ENCODE assay signal across 12 cellular contexts in genomic region chr5:171390883-171391677, GRCh38. TPM values are rescaled to one million over a fixed set of nuclear protein-coding genes. Genes with fewer than 3 reads are reported as not detected.
DNase-seq lines count a peak whose midpoint lies in the region; ATAC-seq and TF ChIP-seq lines count a peak whose summit lies in the region.
"Had no signal": no experiment of that assay in that cellular context is flagged by ENCODE, and none has a peak within 500 bp of the region (broad histone marks: within the 10 kb centered on the region; RNA-seq: fewer than 3 reads in every experiment).

No MANE protein-coding gene starts in this region.

- H3K4me3 ChIP-seq in OCI-LY1 (ENCODE audit: low read depth, low read length, poor library complexity, severe bottlenecking) (peak overlapping the region; percentile 93), psoas muscle (peak overlapping the region; percentile 79), esophagus muscularis mucosa (no peak overlapping the region)
- H3K4me3 ChIP-seq: adrenal gland had no signal

- intact Hi-C loops in psoas muscle (cut with DNase I) (no loop called here), esophagus muscularis mucosa (cut with DNase I) (no loop called here)

- no peaks in the 10 kb centered on the region for H3F3A ChIP-seq in OCI-LY1 (ENCODE audit: insufficient read depth, low read length)

- no peak for TF ChIP-seq EP300 in esophagus muscularis mucosa (IDR thresholded peaks at IDR 0.05)

- peaks cover 60% of the 10 kb centered on the region for H3K36me3 Mint-ChIP-seq in activated CD4-positive, alpha-beta T cell treated with anti-CD3 and anti-CD28 coated beads, Interleukin-2, amount 10 ng/mL, durations not matched to agents 7 days and 5 days (ENCODE audit: low read depth)
- peaks cover 25% of the 10 kb centered on the region for H3K36me3 Mint-ChIP-seq in endothelial cell (ENCODE audit: low read depth, unreplicated experiment)

- peaks cover 54% of the 10 kb centered on the region for H3K4me1 Mint-ChIP-seq in activated CD4-positive, alpha-beta T cell treated with anti-CD3 and anti-CD28 coated beads, Interleukin-2, amount 10 ng/mL, durations not matched to agents 7 days and 5 days
- peaks cover 26% of the 10 kb centered on the region for H3K4me1 Mint-ChIP-seq in endothelial cell (ENCODE audit: unreplicated experiment)

- peaks cover 15% of the 10 kb centered on the region for H4K20me1 ChIP-seq in OCI-LY1 (ENCODE audit: insufficient read depth, low read length)

- no peaks in the 10 kb centered on the region for H3K9me2 ChIP-seq in OCI-LY1 (ENCODE audit: low read depth, low read length)

- CTCF ChIA-PET in activated CD4-positive, alpha-beta T cell treated with anti-CD3 and anti-CD28 coated beads, Interleukin-2, amount 10 ng/mL, durations not matched to agents 7 days and 5 days (lab: Charles Lee) = no interaction called here

- no peaks in the 10 kb centered on the region for H3K9me3 Mint-ChIP-seq in activated CD4-positive, alpha-beta T cell treated with anti-CD3 and anti-CD28 coated beads, Interleukin-2, amount 10 ng/mL, durations not matched to agents 7 days and 5 days
- H3K9me3 Mint-ChIP-seq in endothelial cell (ENCODE audit: unreplicated experiment) = no peaks in the 10 kb centered on the region

- H3K27ac Mint-ChIP-seq in activated CD4-positive, alpha-beta T cell treated with anti-CD3 and anti-CD28 coated beads, Interleukin-2, amount 10 ng/mL, durations not matched to agents 7 days and 5 days = peak overlapping the region; percentile 14
- peak overlapping the region; percentile 20 for H3K27ac Mint-ChIP-seq in endothelial cell (ENCODE audit: unreplicated experiment)

- H3K4me2 ChIP-seq in OCI-LY1 (ENCODE audit: low read length) = peak overlapping the region; percentile 81

- TF ChIP-seq CTCF in OCI-LY1 (IDR thresholded peaks at IDR 0.05; ENCODE audit: low read length) = no peak
- TF ChIP-seq CTCF in endothelial cell (IDR thresholded peaks at IDR 0.05; ENCODE audit: unreplicated experiment) = no peak
- no peak for TF ChIP-seq CTCF in psoas muscle (IDR thresholded peaks at IDR 0.05)
- TF ChIP-seq CTCF in esophagus muscularis mucosa (IDR thresholded peaks at IDR 0.05) = no peak

- TF ChIP-seq POLR2A in esophagus muscularis mucosa (IDR thresholded peaks at IDR 0.05; ENCODE audit: low read depth) = no peak

- H3K4me1 ChIP-seq in OCI-LY1 (ENCODE audit: insufficient read depth, low read length, severe bottlenecking) (peaks cover 35% of the 10 kb centered on the region), psoas muscle (peaks cover 27% of the 10 kb centered on the region), esophagus muscularis mucosa (peaks cover 38 to 48% (median 46%) of the 10 kb centered on the region in 4 donors)

- H3K79me2 ChIP-seq in OCI-LY1 (ENCODE audit: insufficient read depth, low read length) = peaks cover 84% of the 10 kb centered on the region

- POLR2A ChIA-PET in activated CD4-positive, alpha-beta T cell treated with anti-CD3 and anti-CD28 coated beads, Interleukin-2, amount 10 ng/mL, durations not matched to agents 7 days and 5 days (lab: Charles Lee) = no interaction called here

- H3K36me3 ChIP-seq in OCI-LY1 (ENCODE audit: insufficient read depth, low read length) (peaks cover 83% of the 10 kb centered on the region), psoas muscle (ENCODE audit: insufficient read depth in 1 of 2, low read depth in 1 of 2) (peaks cover 10 to 58% of the 10 kb centered on the region in 2 donors), esophagus muscularis mucosa (peaks cover 23 to 55% (median 44%) of the 10 kb centered on the region in 4 donors)

- H3K4me3 Mint-ChIP-seq in activated CD4-positive, alpha-beta T cell treated with anti-CD3 and anti-CD28 coated beads, Interleukin-2, amount 10 ng/mL, durations not matched to agents 7 days and 5 days = peak overlapping the region; percentile 97
- peak overlapping the region; percentile 12 for H3K4me3 Mint-ChIP-seq in endothelial cell (ENCODE audit: unreplicated experiment)

- 64 to 72% (median 68%) methylated on average over 8 of the region's 8 CpGs for WGBS in psoas muscle, 3 donors
- WGBS in esophagus muscularis mucosa = 71% methylated on average over 8 of the region's 8 CpGs

- no peaks in the 10 kb centered on the region for H3K27me3 ChIP-seq in OCI-LY1 (ENCODE audit: insufficient read depth, low read length)
- no peaks in the 10 kb centered on the region for H3K27me3 ChIP-seq in psoas muscle (ENCODE audit: insufficient read depth in 3 of 3, low read length in 2 of 3)
- H3K27me3 ChIP-seq in esophagus muscularis mucosa = no peaks in the 10 kb centered on the region
- H3K27me3 ChIP-seq: adrenal gland had no signal

- no peak for DNase-seq in activated CD4-positive, alpha-beta T cell treated with anti-CD3 and anti-CD28 coated beads, Interleukin-2, amount 10 ng/mL, durations not matched to agents 7 days and 5 days
- no peak for DNase-seq in activated CD4-positive, alpha-beta T cell treated with anti-CD3 and anti-CD28 coated beads, Interleukin-2, amount 50 U/mL, for 4 hours
- DNase-seq in endothelial cell (ENCODE audit: low spot score) (no peak), psoas muscle (no peak), NCI-H2107 (lab: John Stamatoyannopoulos, UW) (no peak), esophagus muscularis mucosa (ENCODE audit: extremely low spot score) (no peak)
- DNase-seq: adrenal gland; hypothalamus; stimulated activated naive CD4-positive, alpha-beta T cell had no signal

- H2AFZ ChIP-seq in OCI-LY1 (ENCODE audit: low read length) = no peak overlapping the region

- H3K9me3 ChIP-seq in OCI-LY1 (ENCODE audit: low read length) = no peaks in the 10 kb centered on the region
- no peaks in the 10 kb centered on the region for H3K9me3 ChIP-seq in psoas muscle
- H3K9me3 ChIP-seq in esophagus muscularis mucosa = no peaks in the 10 kb centered on the region
- H3K9me3 ChIP-seq: adrenal gland had no signal

- H3K27me3 Mint-ChIP-seq in activated CD4-positive, alpha-beta T cell treated with anti-CD3 and anti-CD28 coated beads, Interleukin-2, amount 10 ng/mL, durations not matched to agents 7 days and 5 days = no peaks in the 10 kb centered on the region
- H3K27me3 Mint-ChIP-seq in endothelial cell (ENCODE audit: unreplicated experiment) = peaks cover 11% of the 10 kb centered on the region

- H3K9ac ChIP-seq in OCI-LY1 (ENCODE audit: low read length) = no peak overlapping the region; the same call in 1 of the 2 replicates

- ATAC-seq in psoas muscle (no peak), HG03565 (IDR thresholded peaks at IDR 0.05; ENCODE audit: unreplicated experiment) (no peak)

- no peak overlapping the region for H3K27ac ChIP-seq in OCI-LY1 (ENCODE audit: low read depth, low read length, poor library complexity, severe bottlenecking)
- no peak overlapping the region for H3K27ac ChIP-seq in psoas muscle
- no peak overlapping the region for H3K27ac ChIP-seq in esophagus muscularis mucosa (replicated peaks in 1 of 4)
- H3K27ac ChIP-seq: adrenal gland had no signal

RNA-seq across cellular contexts. Expression of gene NPM1, which starts 3.4 kb away (rescaled TPM):
- total RNA-seq in activated CD4-positive, alpha-beta T cell treated with anti-CD3 and anti-CD28 coated beads, Interleukin-2, amount 10 ng/mL, durations not matched to agents 7 days and 5 days = 1,000 to 10,000 TPM; 1,050 to 1,562 TPM
- total RNA-seq in endothelial cell (ENCODE audit: unreplicated experiment) (1,016 TPM), psoas muscle (100 to 1,000 TPM; 452 to 635 (median 472) TPM), esophagus muscularis mucosa (100 to 1,000 TPM; 388 to 648 (median 553) TPM)
- polyA plus RNA-seq in psoas muscle = 1,000 to 10,000 TPM; 1,339 to 2,554 (median 1,854) TPM

RNA-seq across cellular contexts. Expression of gene FGF18, which starts 28.4 kb away (rescaled TPM):
- total RNA-seq in activated CD4-positive, alpha-beta T cell treated with anti-CD3 and anti-CD28 coated beads, Interleukin-2, amount 10 ng/mL, durations not matched to agents 7 days and 5 days = under 1 TPM; 0.10 to 0.12 TPM
- total RNA-seq in endothelial cell (ENCODE audit: unreplicated experiment) = 0.13 TPM
- under 1 TPM; 0.17 to 0.66 (median 0.28) TPM for total RNA-seq in psoas muscle
- polyA plus RNA-seq in psoas muscle = under 1 TPM; 0.14 to 0.30 (median 0.29) TPM
- total RNA-seq in esophagus muscularis mucosa = under 1 TPM in 3 of 4 donors, not detected in 1; 0.66 to 0.91 (median 0.86) TPM
- total RNA-seq: M059J had no signal

Comparison
In these comparisons a context has a peak if more than half of its experiments do, and no peak if none do; other contexts are left out.
1. H3K4me3 ChIP-seq: peak in OCI-LY1 (single experiment) and psoas muscle (single experiment); none in esophagus muscularis mucosa (0 of 4).